Comparison of ENCODE assay signal across 1 cellular context in genomic region chr22:40729284-40729683, GRCh38.
TF ChIP-seq lines count a peak whose summit lies in the region.

No MANE protein-coding gene starts in this region.

TF ChIP-seq in GM23338, 12 proteins besides CTCF, POLR2A, EP300 and RAD21 (continued from another document):
- TF ChIP-seq ZNF462 (CRISPR knock-in tag; IDR thresholded peaks at IDR 0.05) (no peak), EZH2phosphoT487 (IDR thresholded peaks at IDR 0.05; ENCODE audit: unreplicated experiment) (no peak), ZNF114 (CRISPR knock-in tag; IDR thresholded peaks at IDR 0.05) (no peak)
